Comparison of ENCODE assay signal across 9 cellular contexts in the genomic region with DNA sequence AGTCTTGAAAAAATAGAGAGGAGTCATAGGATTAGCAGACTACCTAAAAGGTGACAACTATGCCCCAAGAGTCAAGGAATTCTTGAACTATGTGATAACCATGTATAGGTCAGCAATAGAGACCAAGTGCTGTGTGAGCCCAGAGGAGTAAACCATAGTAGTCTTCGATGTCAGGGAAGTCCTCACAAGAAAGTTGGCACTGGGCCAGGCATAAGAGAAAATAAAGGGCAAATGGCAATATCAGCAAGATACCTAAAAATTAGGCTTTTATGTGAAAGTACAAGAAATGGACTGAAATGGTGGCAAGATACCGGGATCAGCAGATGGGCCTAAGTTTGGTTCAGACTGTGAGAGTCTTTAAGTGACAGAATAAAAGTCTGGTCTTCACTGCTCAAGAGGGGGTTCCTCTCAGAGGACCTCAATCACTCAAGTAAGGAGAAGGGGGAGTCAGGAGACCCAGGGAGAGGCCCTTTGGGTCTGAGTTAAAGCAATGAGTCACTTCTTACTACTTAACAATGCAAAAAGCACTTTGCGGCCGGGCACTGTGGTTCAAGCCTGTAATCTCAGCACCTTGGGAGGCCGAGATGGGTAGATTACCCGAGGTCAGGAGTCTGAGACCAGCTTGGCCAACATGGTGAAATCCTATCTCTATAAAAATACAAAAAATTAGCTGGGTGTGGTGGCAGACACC.
DNase-seq lines count a peak whose midpoint lies in the region; ATAC-seq lines count a peak whose summit lies in the region.
"Had no signal": no experiment of that assay in that cellular context is flagged by ENCODE, and none has a peak within 500 bp of the region (broad histone marks: within the 10 kb centered on the region; RNA-seq: fewer than 3 reads in every experiment).

No MANE protein-coding gene starts in this region.

- peaks cover 0 to 3% (median 0%) of the 10 kb centered on the region in 3 donors for H3K27me3 Mint-ChIP-seq in immature natural killer cell (ENCODE audit: low read depth in 3 of 3)

- H3K4me3 Mint-ChIP-seq in immature natural killer cell, result peak overlapping the region in 4 of 5 donors; percentile 3 to 54 (median 24)

- no peaks in the 10 kb centered on the region for H3K36me3 Mint-ChIP-seq in immature natural killer cell

- ATAC-seq in GM18499 (IDR thresholded peaks at IDR 0.05; ENCODE audit: insufficient read depth, unreplicated experiment) (peak; percentile 44), GM21786 (IDR thresholded peaks at IDR 0.05; ENCODE audit: unreplicated experiment) (peak; percentile 57), left colon (no peak)

- no peaks in the 10 kb centered on the region for H3K9me3 Mint-ChIP-seq in immature natural killer cell

- peak overlapping the region; percentile 45 to 78 (median 66) for H3K27ac Mint-ChIP-seq in immature natural killer cell

- peaks cover 34 to 38% of the 10 kb centered on the region in 2 donors for H3K4me1 Mint-ChIP-seq in immature natural killer cell

- DNase-seq in M059J (ENCODE audit: low read depth) (peak; percentile 76), immature natural killer cell (peak in 1 of 3 donors; percentile 11), NCI-H1092 (lab: John Stamatoyannopoulos, UW) (no peak), GDM1 (lab: John Stamatoyannopoulos, UW) (no peak), NCI-H774 (lab: John Stamatoyannopoulos, UW) (no peak), left colon (no peak)
- DNase-seq: activated CD4-positive, alpha-beta T cell treated with anti-CD3 and anti-CD28 coated beads, Interleukin-2, amount 50 U/mL, for 1 hour had no signal

- intact Hi-C loops in left colon (cut with DNase I, micrococcal nuclease), result no loop called here
